ENCODE assay signal across 16 cellular contexts in genomic region chr3:47130557-47130956, GRCh38. TPM values are rescaled to one million over a fixed set of nuclear protein-coding genes. Genes with fewer than 3 reads are reported as not detected.
DNase-seq lines count a peak whose midpoint lies in the region; ATAC-seq, FAIRE-seq and TF ChIP-seq lines count a peak whose summit lies in the region.
"Had no signal": no experiment of that assay in that cellular context is flagged by ENCODE, and none has a peak within 500 bp of the region (broad histone marks: within the 10 kb centered on the region; RNA-seq: fewer than 3 reads in every experiment).

No MANE protein-coding gene starts in this region.

- no peak overlapping the region for H3K4me3 Mint-ChIP-seq in CD4-positive, CD25-positive, alpha-beta regulatory T cell
- peak overlapping the region in 1 of 2 donors; percentile 3 for H3K4me3 Mint-ChIP-seq in effector memory CD8-positive, alpha-beta T cell
- peak overlapping the region in 3 of 10 donors; percentile 15 to 23 (median 21) for H3K4me3 Mint-ChIP-seq in naive thymus-derived CD8-positive, alpha-beta T cell
- H3K4me3 Mint-ChIP-seq: GM23338 had no signal

- 98% methylated on average over 2 of the region's 2 CpGs for WGBS in HepG2 (ENCODE audit: low lambda C conversion rate)
- WGBS in hepatocyte (ENCODE audit: low lambda C conversion rate, missing lambda C conversion rate) = 91% methylated on average over 2 of the region's 2 CpGs
- 64% methylated on average over 2 of the region's 2 CpGs for WGBS in suprapubic skin

- BruUV-seq in HepG2 (replicated peaks; lab: Mats Ljungman, UMichigan) = no TSS peak

- no peaks in the 10 kb centered on the region for H3K9me2 ChIP-seq in hepatocyte (replicated peaks; ENCODE audit: insufficient read depth)

- TF ChIP-seq EP300 in HepG2 (IDR thresholded peaks at IDR 0.05; ENCODE audit: low read depth in 2 of 2, low read length in 2 of 2) = no peak
- no peak for TF ChIP-seq EP300 in HepG2 (CRISPR knock-in tag; IDR thresholded peaks at IDR 0.05; ENCODE audit: borderline replicate concordance)
- TF ChIP-seq EP300 in suprapubic skin (IDR thresholded peaks at IDR 0.05) = no peak

- no peaks in the 10 kb centered on the region for H3K9me3 Mint-ChIP-seq in CD4-positive, CD25-positive, alpha-beta regulatory T cell
- no peaks in the 10 kb centered on the region for H3K9me3 Mint-ChIP-seq in effector memory CD8-positive, alpha-beta T cell
- H3K9me3 Mint-ChIP-seq in naive thymus-derived CD8-positive, alpha-beta T cell = no peaks in the 10 kb centered on the region
- H3K9me3 Mint-ChIP-seq: GM23338 had no signal

- no peak overlapping the region for H3K4me3 ChIP-seq in CD4-positive, CD25-positive, alpha-beta regulatory T cell (ENCODE audit: low read depth, low read length)
- H3K4me3 ChIP-seq in HepG2 (replicated peaks in 1 of 3; ENCODE audit: insufficient read depth in 1 of 3, low read depth in 2 of 3, low read length in 3 of 3) = no peak overlapping the region
- no peak overlapping the region for H3K4me3 ChIP-seq in hepatocyte
- H3K4me3 ChIP-seq in suprapubic skin = no peak overlapping the region
- H3K4me3 ChIP-seq: BLaER1 treated with 17β-estradiol and CSF1 and Interleukin-3, amounts not matched to agents 10 nM and 100 nM; GM23338 had no signal

- TF ChIP-seq POLR2A in HepG2 (IDR thresholded peaks at IDR 0.05; ENCODE audit: insufficient read depth in 1 of 2, low read depth in 2 of 2, low read length in 2 of 2) (no peak), suprapubic skin (IDR thresholded peaks at IDR 0.05) (no peak)

- POLR2A ChIA-PET in naive thymus-derived CD8-positive, alpha-beta T cell (lab: Charles Lee) = interaction anchor here (0.6 to 1.0 kb wide), 2 partner anchors 11 to 38 kb away, joined by 6 read pairs; no protein-coding TSS in a partner anchor
- POLR2A ChIA-PET in HepG2 (lab: Yijun Ruan, JAX) = no interaction called here

- H3K9me3 ChIP-seq in CD4-positive, CD25-positive, alpha-beta regulatory T cell (ENCODE audit: control insufficient read depth in 2 of 2, low read length in 2 of 2) = no peaks in the 10 kb centered on the region
- H3K9me3 ChIP-seq in HepG2 (ENCODE audit: low read length) (no peaks in the 10 kb centered on the region), hepatocyte (ENCODE audit: low read depth) (no peaks in the 10 kb centered on the region), suprapubic skin (no peaks in the 10 kb centered on the region)

- ATAC-seq in CD4-positive, CD25-positive, alpha-beta regulatory T cell (ENCODE audit: low read depth in 2 of 2) = no peak
- ATAC-seq in effector memory CD8-positive, alpha-beta T cell (replicated peaks) = no peak
- no peak for ATAC-seq in naive thymus-derived CD8-positive, alpha-beta T cell
- ATAC-seq in HepG2 = no peak
- ATAC-seq: GM23338, HCT116 had no signal

- TF ChIP-seq CTCF in HepG2 (CRISPR knock-in tag; IDR thresholded peaks at IDR 0.05) (no peak), hepatocyte (IDR thresholded peaks at IDR 0.05; ENCODE audit: poor library complexity) (no peak), suprapubic skin (IDR thresholded peaks at IDR 0.05) (no peak)

- H3K4me1 ChIP-seq in CD4-positive, CD25-positive, alpha-beta regulatory T cell (ENCODE audit: control insufficient read depth, insufficient read depth, low read length, poor library complexity, severe bottlenecking) = peaks cover 29% of the 10 kb centered on the region
- peaks cover 58% of the 10 kb centered on the region for H3K4me1 ChIP-seq in HepG2 (ENCODE audit: insufficient read depth, low read length)
- H3K4me1 ChIP-seq in hepatocyte (ENCODE audit: insufficient read depth) = no peaks in the 10 kb centered on the region
- H3K4me1 ChIP-seq in suprapubic skin = peaks cover 13% of the 10 kb centered on the region

- no peak overlapping the region for H3K27ac ChIP-seq in CD4-positive, CD25-positive, alpha-beta regulatory T cell (ENCODE audit: insufficient read depth, low read length, poor library complexity, severe bottlenecking)
- H3K27ac ChIP-seq in HepG2 (ENCODE audit: extremely low read length, insufficient read depth, low read length) (no peak overlapping the region), hepatocyte (no peak overlapping the region), suprapubic skin (no peak overlapping the region)
- H3K27ac ChIP-seq: BLaER1 treated with 17β-estradiol and CSF1 and Interleukin-3, amounts not matched to agents 10 nM and 100 nM had no signal

- peaks cover 4% of the 10 kb centered on the region for H3K36me3 ChIP-seq in CD4-positive, CD25-positive, alpha-beta regulatory T cell (ENCODE audit: control insufficient read depth, insufficient read depth, low read length)
- peaks cover 0 to 7% of the 10 kb centered on the region in 2 experiments; a peak in 3 of 5 replicates for H3K36me3 ChIP-seq in HepG2 (replicated peaks in 1 of 2; ENCODE audit: control insufficient read depth in 1 of 2, insufficient read depth in 2 of 2, low read length in 2 of 2)
- H3K36me3 ChIP-seq in hepatocyte (replicated peaks; ENCODE audit: insufficient read depth, low read depth) = no peaks in the 10 kb centered on the region
- H3K36me3 ChIP-seq in suprapubic skin = no peaks in the 10 kb centered on the region

- H4K20me1 ChIP-seq in HepG2 (ENCODE audit: insufficient read depth, low read length) (peaks cover 20% of the 10 kb centered on the region), hepatocyte (ENCODE audit: insufficient read depth, poor library complexity, severe bottlenecking) (peaks cover 97% of the 10 kb centered on the region)

- TF ChIP-seq RAD21 in HepG2 (CRISPR knock-in tag; IDR thresholded peaks at IDR 0.05) = no peak

- intact Hi-C loops in HepG2 (cut with micrococcal nuclease; ENCODE audit: unreplicated experiment) = no loop called here

- no peak for DNase-seq in CD4-positive, CD25-positive, alpha-beta regulatory T cell
- DNase-seq in OCI-M1 (lab: John Stamatoyannopoulos, UW) (peak; percentile 12), HepG2 (ENCODE audit: low spot score) (no peak), hepatocyte (ENCODE audit: low spot score) (no peak), suprapubic skin (ENCODE audit: low spot score in 2 of 2) (no peak)
- DNase-seq in effector memory CD8-positive, alpha-beta T cell = no peak
- no peak for DNase-seq in naive thymus-derived CD8-positive, alpha-beta T cell
- DNase-seq: NCI-H1105; NCI-H748 treated with DMSO at 0.1 percent for 48 hours; NK-92 treated with Interleukin-12 subunit alpha and Interleukin-12 subunit beta, amount 100 ng/mL, for 24 hours; SHP77 treated with DMSO at 0.1 percent for 48 hours had no signal

- H3K27me3 ChIP-seq in CD4-positive, CD25-positive, alpha-beta regulatory T cell (ENCODE audit: control insufficient read depth, insufficient read depth, low read length) = no peaks in the 10 kb centered on the region
- H3K27me3 ChIP-seq in HepG2 (ENCODE audit: control insufficient read depth in 1 of 2, insufficient read depth in 2 of 2, low read length in 2 of 2) (no peaks in the 10 kb centered on the region), hepatocyte (no peaks in the 10 kb centered on the region), suprapubic skin (no peaks in the 10 kb centered on the region)
- H3K27me3 ChIP-seq: BLaER1 treated with 17β-estradiol and CSF1 and Interleukin-3, amounts not matched to agents 10 nM and 100 nM had no signal

- in situ Hi-C loops in HepG2 (cut with HindIII; ENCODE audit: extremely low pct_ligation_motif_present, low pct_unique_long_range_greater_than_20kb) = no loop called here

- peaks cover 5% of the 10 kb centered on the region for H3K27me3 Mint-ChIP-seq in CD4-positive, CD25-positive, alpha-beta regulatory T cell
- no peaks in the 10 kb centered on the region for H3K27me3 Mint-ChIP-seq in effector memory CD8-positive, alpha-beta T cell
- H3K27me3 Mint-ChIP-seq in naive thymus-derived CD8-positive, alpha-beta T cell = no peaks in the 10 kb centered on the region

- H3K27ac Mint-ChIP-seq in CD4-positive, CD25-positive, alpha-beta regulatory T cell = peak overlapping the region in 2 of 3 donors; percentile 11 to 49
- H3K27ac Mint-ChIP-seq in effector memory CD8-positive, alpha-beta T cell = peak overlapping the region; percentile 7 to 11
- peak overlapping the region in 7 of 10 donors; percentile 0 to 70 (median 30) for H3K27ac Mint-ChIP-seq in naive thymus-derived CD8-positive, alpha-beta T cell
- H3K27ac Mint-ChIP-seq: GM23338 had no signal

- H3K4me1 Mint-ChIP-seq in CD4-positive, CD25-positive, alpha-beta regulatory T cell = peaks cover 24 to 71% (median 56%) of the 10 kb centered on the region in 4 donors
- H3K4me1 Mint-ChIP-seq in effector memory CD8-positive, alpha-beta T cell (ENCODE audit: low read depth in 2 of 2) = peaks cover 33 to 65% of the 10 kb centered on the region in 2 donors
- H3K4me1 Mint-ChIP-seq in naive thymus-derived CD8-positive, alpha-beta T cell = peaks cover 29 to 69% (median 63%) of the 10 kb centered on the region in 4 donors

- H3K9ac ChIP-seq in HepG2 (ENCODE audit: insufficient read depth, low read depth, low read length) = no peak overlapping the region

- H2AFZ ChIP-seq in HepG2 (ENCODE audit: low read length) = no peak overlapping the region
- H2AFZ ChIP-seq in hepatocyte = no peak overlapping the region
- H2AFZ ChIP-seq: GM23338 had no signal

- H3K36me3 Mint-ChIP-seq in CD4-positive, CD25-positive, alpha-beta regulatory T cell = peaks cover 21% of the 10 kb centered on the region
- peaks cover 22% of the 10 kb centered on the region for H3K36me3 Mint-ChIP-seq in effector memory CD8-positive, alpha-beta T cell (ENCODE audit: insufficient read depth)
- peaks cover 0 to 26% (median 5%) of the 10 kb centered on the region in 3 donors for H3K36me3 Mint-ChIP-seq in naive thymus-derived CD8-positive, alpha-beta T cell

- H3K4me2 ChIP-seq in HepG2 (ENCODE audit: low read depth, low read length) = no peak overlapping the region
- no peak overlapping the region for H3K4me2 ChIP-seq in hepatocyte
- H3K4me2 ChIP-seq: GM23338 had no signal

- H3K79me2 ChIP-seq in HepG2 (ENCODE audit: insufficient read depth, low read length) (peaks cover 87% of the 10 kb centered on the region), hepatocyte (peaks cover 100% of the 10 kb centered on the region)

- no peak for FAIRE-seq in HepG2 (lab: Jason Lieb, UNC)
- FAIRE-seq: D721Med, RCC 7860 had no signal

- CTCF ChIA-PET in HepG2 (lab: Yijun Ruan, JAX; ENCODE audit: low intra/inter-chr PET ratio, low total read pairs) = no interaction called here

RNA-seq across cellular contexts. Expression of gene SETD2, which starts 33.4 kb away (rescaled TPM):
- total RNA-seq in CD4-positive, CD25-positive, alpha-beta regulatory T cell = 93.7 TPM
- polyA plus RNA-seq in CD4-positive, CD25-positive, alpha-beta regulatory T cell = 10 to 100 TPM; 10.4 to 12.3 (median 11.1) TPM
- total RNA-seq in naive thymus-derived CD8-positive, alpha-beta T cell = 10 to 100 TPM; 77.2 to 85.0 TPM
- 10 to 100 TPM; 11.8 to 23.4 (median 14.3) TPM for polyA plus RNA-seq in naive thymus-derived CD8-positive, alpha-beta T cell
- 24.2 and 39.5 TPM in 2 replicates for total RNA-seq in HepG2 (2016; rRNA removed; fragmentation: Illumina TruSeq; extraction: Trizol)
- 38.6 and 41.2 TPM in 2 replicates for total RNA-seq in HepG2 (2016; cell fraction: cytosol; rRNA removed; fragmentation: Illumina TruSeq; extraction: Trizol; ENCODE audit: low read depth)
- total RNA-seq in HepG2 (2016; cell fraction: insoluble cytoplasmic fraction; rRNA removed; fragmentation: Illumina TruSeq; extraction: Trizol) = 22.3 and 34.2 TPM in 2 replicates
- total RNA-seq in HepG2 (2016; cell fraction: membrane; rRNA removed; fragmentation: Illumina TruSeq; extraction: Trizol) = 16.3 and 20.2 TPM in 2 replicates
- total RNA-seq in HepG2 (2016; cell fraction: nucleus; rRNA removed; fragmentation: Illumina TruSeq; extraction: Trizol) = 35.8 and 43.2 TPM in 2 replicates
- 14.2 and 15.0 TPM in 2 replicates for polyA plus RNA-seq in HepG2 (2011; rRNA removed)
- 9.9 and 13.4 TPM in 2 replicates for polyA plus RNA-seq in HepG2 (2011; cell fraction: cytosol; rRNA removed)
- polyA plus RNA-seq in HepG2 (2011; cell fraction: nucleus; rRNA removed) = 12.6 and 13.9 TPM in 2 replicates
- 17.9 and 19.6 TPM in 2 replicates for polyA plus RNA-seq in HepG2 (2012)
- 1.1 and 1.3 TPM in 2 replicates for polyA plus RNA-seq in HepG2 (2016; cell fraction: cytosol; fragmentation: Illumina TruSeq; extraction: Trizol; ENCODE audit: low read depth)
- polyA plus RNA-seq in HepG2 (2016; cell fraction: insoluble cytoplasmic fraction; fragmentation: Illumina TruSeq; extraction: Trizol; ENCODE audit: low read depth) = 22.9 and 27.7 TPM in 2 replicates
- polyA plus RNA-seq in HepG2 (2016; cell fraction: membrane; fragmentation: Illumina TruSeq; extraction: Trizol; ENCODE audit: low read depth) = 1.8 and 2.5 TPM in 2 replicates
- 32.2 and 33.2 TPM in 2 replicates for polyA plus RNA-seq in HepG2 (2016; cell fraction: nucleus; fragmentation: Illumina TruSeq; extraction: Trizol; ENCODE audit: insufficient read depth, low read depth)
- 24.6 and 37.4 TPM in 2 replicates for polyA minus RNA-seq in HepG2 (2011; rRNA and poly(A)+ RNA removed; ENCODE audit: low replicate concordance)
- polyA minus RNA-seq in HepG2 (2011; cell fraction: cytosol; rRNA and poly(A)+ RNA removed) = 22.9 and 27.3 TPM in 2 replicates
- 75.8 and 79.7 TPM in 2 replicates for polyA minus RNA-seq in HepG2 (2011; cell fraction: nucleus; rRNA and poly(A)+ RNA removed)
- total RNA-seq in hepatocyte = 34.4 and 37.8 TPM in 2 replicates
- 11.4 and 11.9 TPM in 2 replicates for polyA plus RNA-seq in hepatocyte
- total RNA-seq in suprapubic skin = 10 to 100 TPM; 41.4 to 78.6 (median 53.4) TPM
